18 cellular contexts compared by ENCODE assay signal in genomic region chr18:77380695-77381094, GRCh38.
DNase-seq lines count a peak whose midpoint lies in the region; ATAC-seq and TF ChIP-seq lines count a peak whose summit lies in the region.
"Had no signal": no experiment of that assay in that cellular context is flagged by ENCODE, and none has a peak within 500 bp of the region (broad histone marks: within the 10 kb centered on the region; RNA-seq: fewer than 3 reads in every experiment).

No MANE protein-coding gene starts in this region.

- in situ Hi-C loops in KBM-7 (cut with MboI; ENCODE audit: low pct_unique_long_range_greater_than_20kb, low sequenced_read_pairs): no loop called here

- H3K27ac Mint-ChIP-seq in naive thymus-derived CD8-positive, alpha-beta T cell: no peak overlapping the region
- H3K27ac Mint-ChIP-seq: CD14-positive monocyte; CD4-positive, alpha-beta memory T cell; CD4-positive, CD25-positive, alpha-beta regulatory T cell; CD8-positive, alpha-beta memory T cell had no signal

- POLR2A ChIA-PET in naive thymus-derived CD8-positive, alpha-beta T cell (lab: Charles Lee): no interaction called here

- TF ChIP-seq CTCF in DND-41 (IDR thresholded peaks at IDR 0.05; ENCODE audit: borderline replicate concordance, extremely low read depth, low read length, poor library complexity, severe bottlenecking): no peak
- TF ChIP-seq CTCF in neural cell (IDR thresholded peaks at IDR 0.05; ENCODE audit: poor library complexity, severe bottlenecking): no peak

- H3K36me3 Mint-ChIP-seq in naive thymus-derived CD8-positive, alpha-beta T cell: no peaks in the 10 kb centered on the region
- H3K36me3 Mint-ChIP-seq: CD14-positive monocyte; CD4-positive, alpha-beta memory T cell; CD4-positive, CD25-positive, alpha-beta regulatory T cell had no signal

- H3K4me2 ChIP-seq in DND-41 (ENCODE audit: insufficient read depth, low read length): no peak overlapping the region
- H3K4me2 ChIP-seq in neural cell (ENCODE audit: low read length): no peak overlapping the region
- H3K4me2 ChIP-seq: BLaER1 had no signal

- H3K9me3 Mint-ChIP-seq in naive thymus-derived CD8-positive, alpha-beta T cell: no peaks in the 10 kb centered on the region
- H3K9me3 Mint-ChIP-seq: CD4-positive, CD25-positive, alpha-beta regulatory T cell; CD8-positive, alpha-beta memory T cell had no signal

- peaks cover 17% of the 10 kb centered on the region for H3K4me1 ChIP-seq in DND-41 (ENCODE audit: insufficient read depth, low read length)
- H3K4me1 ChIP-seq: BE2C, BLaER1 had no signal

- H3K9me2 ChIP-seq in neural cell (ENCODE audit: insufficient read depth, low read length): no peaks in the 10 kb centered on the region

- no peak overlapping the region for H3K4me3 Mint-ChIP-seq in naive thymus-derived CD8-positive, alpha-beta T cell
- H3K4me3 Mint-ChIP-seq: CD14-positive monocyte; CD4-positive, alpha-beta memory T cell; CD4-positive, CD25-positive, alpha-beta regulatory T cell; CD8-positive, alpha-beta memory T cell had no signal

- ATAC-seq in DND-41 (ENCODE audit: insufficient read depth, low read depth): no peak
- no peak for ATAC-seq in naive thymus-derived CD8-positive, alpha-beta T cell
- ATAC-seq in HG02852 (IDR thresholded peaks at IDR 0.05; ENCODE audit: unreplicated experiment): no peak

- H3K9ac ChIP-seq in DND-41 (ENCODE audit: low read depth, low read length): no peak overlapping the region
- H3K9ac ChIP-seq in neural cell (ENCODE audit: low read length): no peak overlapping the region
- H3K9ac ChIP-seq: BLaER1 had no signal

- H3K79me2 ChIP-seq in DND-41 (ENCODE audit: insufficient read depth, low read length) (no peaks in the 10 kb centered on the region), neural cell (replicated peaks; ENCODE audit: insufficient read depth, low read length) (no peaks in the 10 kb centered on the region)

- H3K27ac ChIP-seq in DND-41 (ENCODE audit: low read length) (0 out of 2 replicates have a peak overlapping the region, but pooled peaks have one; percentile 34), neural cell (ENCODE audit: low read length) (no peak overlapping the region)
- H3K27ac ChIP-seq: BLaER1 had no signal

- no peak for TF ChIP-seq RAD21 in neural cell (conservative IDR thresholded peaks at IDR 0.05)

- H3K4me1 Mint-ChIP-seq in naive thymus-derived CD8-positive, alpha-beta T cell: peaks cover 0 to 3% (median under 1%) of the 10 kb centered on the region in 4 donors
- H3K4me1 Mint-ChIP-seq: CD14-positive monocyte; CD8-positive, alpha-beta memory T cell had no signal

- no peak for DNase-seq in DND-41
- no peak for DNase-seq in naive thymus-derived CD8-positive, alpha-beta T cell
- DNase-seq in KBM-7: no peak
- DNase-seq: 8988T; ACHN; BE2C; C1 segment of cervical spinal cord; CD4-positive, alpha-beta memory T cell; CD4-positive, CD25-positive, alpha-beta regulatory T cell; CD8-positive, alpha-beta memory T cell; COR-L47; DMS79 treated with DMSO at 0.1 percent for 48 hours; EL; GDM1 had no signal

- peaks cover 12 to 36% (median 32%) of the 10 kb centered on the region in 5 donors for H3K27me3 Mint-ChIP-seq in naive thymus-derived CD8-positive, alpha-beta T cell

- H3K36me3 ChIP-seq in DND-41 (ENCODE audit: insufficient read depth, low read length): no peaks in the 10 kb centered on the region
- H3K36me3 ChIP-seq in neural cell (ENCODE audit: insufficient read depth, low read length): no peaks in the 10 kb centered on the region
- H3K36me3 ChIP-seq: BE2C, BLaER1 had no signal

- TF ChIP-seq EP300 in neural cell (conservative IDR thresholded peaks at IDR 0.05; ENCODE audit: poor library complexity, severe bottlenecking): no peak

- H3K27me3 ChIP-seq in DND-41 (ENCODE audit: insufficient read depth, low read length, poor library complexity): no peaks in the 10 kb centered on the region
- no peaks in the 10 kb centered on the region for H3K27me3 ChIP-seq in neural cell (ENCODE audit: insufficient read depth, low read depth, low read length)
- H3K27me3 ChIP-seq: BE2C, BLaER1 had no signal

- H4K20me1 ChIP-seq in DND-41 (ENCODE audit: insufficient read depth, low read length): no peaks in the 10 kb centered on the region
- H4K20me1 ChIP-seq in neural cell (ENCODE audit: insufficient read depth): no peaks in the 10 kb centered on the region
- H4K20me1 ChIP-seq: BLaER1 had no signal

- no peak overlapping the region for H2AFZ ChIP-seq in DND-41 (ENCODE audit: low read depth, low read length)
- no peak overlapping the region for H2AFZ ChIP-seq in neural cell (ENCODE audit: low read depth, low read length)

- H3F3A ChIP-seq in neural cell (ENCODE audit: insufficient read depth, low read length, poor library complexity, severe bottlenecking): no peaks in the 10 kb centered on the region

- H3K9me3 ChIP-seq in DND-41 (ENCODE audit: insufficient read depth, low read length, severe bottlenecking): no peaks in the 10 kb centered on the region
- no peaks in the 10 kb centered on the region for H3K9me3 ChIP-seq in neural cell (ENCODE audit: low read length)
- H3K9me3 ChIP-seq: BE2C, BLaER1 had no signal

- H3K4me3 ChIP-seq in DND-41 (ENCODE audit: low read depth in 1 of 2, low read length in 2 of 2): no peak overlapping the region
- H3K4me3 ChIP-seq in neural cell (ENCODE audit: low read length): no peak overlapping the region
- H3K4me3 ChIP-seq: BLaER1 had no signal

TF ChIP-seq in neural cell, 6 proteins besides CTCF, POLR2A, EP300 and RAD21:
- TF ChIP-seq REST (IDR thresholded peaks at IDR 0.05; ENCODE audit: borderline replicate concordance) (peak; percentile 92), TAF1 (IDR thresholded peaks at IDR 0.05; ENCODE audit: low read depth) (no peak)
